ENCODE assay signal across 22 cellular contexts in the genomic region with DNA sequence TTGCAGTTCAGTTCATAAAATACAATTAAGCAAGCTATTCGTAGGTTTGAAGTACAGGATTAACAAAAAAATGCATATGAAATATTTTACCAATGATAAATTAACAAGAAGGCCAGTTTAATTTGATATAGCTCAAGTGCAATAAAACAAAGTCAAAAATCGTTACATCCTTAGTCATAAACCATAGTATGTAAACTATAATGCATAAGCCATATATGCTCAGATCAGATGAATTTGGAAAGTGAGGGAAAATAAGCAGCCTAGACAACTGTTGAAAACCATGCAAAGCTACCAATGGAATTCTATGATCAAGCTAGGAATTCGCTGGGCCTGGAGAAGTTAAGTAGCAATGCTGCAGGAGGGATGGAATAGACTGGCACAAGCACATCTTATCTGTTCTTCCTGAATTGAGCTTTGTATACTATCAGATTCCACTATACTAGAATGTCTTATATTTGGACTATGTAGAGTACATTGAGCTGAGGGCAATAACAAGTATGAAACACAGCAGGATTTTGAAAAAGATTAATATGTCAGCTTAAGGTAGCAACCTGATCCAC.
DNase-seq lines count a peak whose midpoint lies in the region; ATAC-seq, FAIRE-seq and TF ChIP-seq lines count a peak whose summit lies in the region.
"Had no signal": no experiment of that assay in that cellular context is flagged by ENCODE, and none has a peak within 500 bp of the region (broad histone marks: within the 10 kb centered on the region; RNA-seq: fewer than 3 reads in every experiment).

No MANE protein-coding gene starts in this region.

- H3K4me2 ChIP-seq in fibroblast of lung (ENCODE audit: extremely low read depth, insufficient read depth, low read length): peak overlapping the region; percentile 65
- H3K4me2 ChIP-seq: neural progenitor cell had no signal

- H3K4me3 ChIP-seq in Panc1 (ENCODE audit: low read depth in 2 of 2, low read length in 2 of 2): no peak overlapping the region
- no peak overlapping the region for H3K4me3 ChIP-seq in fibroblast of lung (replicated peaks in 1 of 4; ENCODE audit: control extremely low read depth in 1 of 4, insufficient read depth in 1 of 4, low read depth in 3 of 4, low read length in 4 of 4)
- no peak overlapping the region for H3K4me3 ChIP-seq in suprapubic skin
- H3K4me3 ChIP-seq: K562, neural progenitor cell, transverse colon had no signal

- H4K20me1 ChIP-seq in fibroblast of lung (ENCODE audit: control insufficient read depth, extremely low read depth, insufficient read depth, low read length): no peaks in the 10 kb centered on the region

- H3K36me3 ChIP-seq in Panc1 (ENCODE audit: control insufficient read depth, insufficient read depth, low read length) (no peaks in the 10 kb centered on the region), fibroblast of lung (ENCODE audit: control insufficient read depth, insufficient read depth, low read length) (no peaks in the 10 kb centered on the region), suprapubic skin (no peaks in the 10 kb centered on the region)
- H3K36me3 ChIP-seq: adrenal gland, left lung, neural progenitor cell, transverse colon had no signal

- POLR2A ChIA-PET in Panc1 (lab: Charles Lee): no interaction called here

- DNase-seq in Panc1 (ENCODE audit: low read depth, low spot score) (no peak), fibroblast of lung (ENCODE audit: low read depth in 2 of 2) (peak; percentile 31 to 36), suprapubic skin (ENCODE audit: low spot score in 2 of 2) (no peak)
- DNase-seq in activated CD4-positive, alpha-beta T cell treated with anti-CD3 and anti-CD28 coated beads, Interleukin-2, amount 50 U/mL, for 1 hour: no peak
- no peak for DNase-seq in stimulated activated CD4-positive, alpha-beta T cell treated with anti-CD3 and anti-CD28 coated beads, Interleukin-4, amount 100 ng/mL, for 4 hours
- no peak for DNase-seq in activated CD8-positive, alpha-beta memory T cell treated with anti-CD3 and anti-CD28 coated beads, Interleukin-2, amount 50 U/mL, for 48 hours
- DNase-seq: activated CD4-positive, alpha-beta T cell treated with anti-CD3 and anti-CD28 coated beads, Interleukin-2, amount 10 ng/mL, durations not matched to agents 7 days and 5 days; activated CD8-positive, alpha-beta memory T cell treated with anti-CD3 and anti-CD28 coated beads, Interleukin-2, amount 50 U/mL, for 4 hours; activated effector memory CD4-positive, alpha-beta T cell treated with anti-CD3 and anti-CD28 coated beads, Interleukin-2, amount 50 U/mL, for 16 hours; Caco-2; glutamatergic neuron; H7; NCI-H187; stimulated activated naive CD4-positive, alpha-beta T cell treated with Interleukin-2 at 50 U/mL for 16 hours; T-cell; transverse colon had no signal

- H3K79me2 ChIP-seq in fibroblast of lung (ENCODE audit: control insufficient read depth, insufficient read depth, low read length): no peaks in the 10 kb centered on the region

- H3K9ac ChIP-seq in fibroblast of lung (ENCODE audit: insufficient read depth, low read length): no peak overlapping the region
- H3K9ac ChIP-seq: neural progenitor cell had no signal

- BruUV-seq in Panc1 (replicated peaks; lab: Mats Ljungman, UMichigan): no TSS peak

- TF ChIP-seq CTCF in Panc1 (IDR thresholded peaks at IDR 0.05) (no peak), fibroblast of lung (conservative IDR thresholded peaks at IDR 0.05 in 1 of 2, IDR thresholded peaks at IDR 0.05 in 1 of 2; ENCODE audit: low read depth in 1 of 2, low read length in 2 of 2) (no peak), suprapubic skin (IDR thresholded peaks at IDR 0.05) (no peak)

- TF ChIP-seq POLR2A in suprapubic skin (IDR thresholded peaks at IDR 0.05): no peak

- no peak for TF ChIP-seq EP300 in suprapubic skin (IDR thresholded peaks at IDR 0.05)

- FAIRE-seq in G401.6 (lab: Jason Lieb, UNC): peak; percentile 25
- FAIRE-seq: K562 had no signal

- ATAC-seq in Panc1 (no peak), HG02973 (IDR thresholded peaks at IDR 0.05; ENCODE audit: unreplicated experiment) (no peak)
- ATAC-seq: K562, T-cell had no signal

- peak overlapping the region; percentile 96 for H3K27ac ChIP-seq in Panc1 (ENCODE audit: low read length)
- peak overlapping the region; percentile 83 for H3K27ac ChIP-seq in fibroblast of lung (ENCODE audit: insufficient read depth, low read length)
- H3K27ac ChIP-seq in suprapubic skin: peak overlapping the region; percentile 78
- H3K27ac ChIP-seq: neural progenitor cell had no signal

- WGBS in suprapubic skin: 72% methylated on average over 3 of the region's 3 CpGs

- H3K27me3 ChIP-seq in Panc1 (ENCODE audit: control insufficient read depth, insufficient read depth, low read length) (no peaks in the 10 kb centered on the region), fibroblast of lung (ENCODE audit: control insufficient read depth, insufficient read depth, low read length) (no peaks in the 10 kb centered on the region), suprapubic skin (no peaks in the 10 kb centered on the region)
- H3K27me3 ChIP-seq: adrenal gland, left lung, neural progenitor cell, transverse colon had no signal

- H3K9me3 ChIP-seq in Panc1 (ENCODE audit: control insufficient read depth, insufficient read depth, low read depth, low read length): peaks cover 35% of the 10 kb centered on the region; the same call in 1 of the 2 replicates
- H3K9me3 ChIP-seq in fibroblast of lung (ENCODE audit: control insufficient read depth, insufficient read depth, low read depth, low read length): no peaks in the 10 kb centered on the region
- no peaks in the 10 kb centered on the region for H3K9me3 ChIP-seq in suprapubic skin
- H3K9me3 ChIP-seq: adrenal gland, left lung, transverse colon had no signal

- H2AFZ ChIP-seq in fibroblast of lung (ENCODE audit: low read length): no peak overlapping the region

- H3K4me1 ChIP-seq in Panc1 (ENCODE audit: control insufficient read depth, insufficient read depth, low read length) (peaks cover 54% of the 10 kb centered on the region), fibroblast of lung (ENCODE audit: control insufficient read depth, extremely low read depth, insufficient read depth, low read length) (peaks cover 23% of the 10 kb centered on the region), suprapubic skin (peaks cover 54% of the 10 kb centered on the region)
- H3K4me1 ChIP-seq: transverse colon had no signal

- intact Hi-C loops in Panc1 (cut with micrococcal nuclease; ENCODE audit: unreplicated experiment): loop anchor here (2.0 to 5.0 kb wide), 2 partner anchors 447 to 675 kb away; no protein-coding TSS in a partner anchor

- in situ Hi-C loops in Panc1 (cut with HindIII; ENCODE audit: low pct_unique_long_range_greater_than_20kb, low sequenced_read_pairs): no loop called here

- CTCF ChIA-PET in Panc1 (lab: Charles Lee): interaction anchor here (0.6 to 0.8 kb wide), 2 partner anchors 101 to 677 kb away, joined by 3 to 5 read pairs; no protein-coding TSS in a partner anchor

Comparison
In these comparisons a context has a peak if more than half of its experiments do, and no peak if none do; other contexts are left out.
1. DNase-seq: peak in fibroblast of lung (2 of 2); none in Panc1 (single experiment), suprapubic skin (0 of 2), activated CD4-positive, alpha-beta T cell treated with anti-CD3 and anti-CD28 coated beads, Interleukin-2, amount 50 U/mL, for 1 hour (single experiment), stimulated activated CD4-positive, alpha-beta T cell treated with anti-CD3 and anti-CD28 coated beads, Interleukin-4, amount 100 ng/mL, for 4 hours (0 of 2) and activated CD8-positive, alpha-beta memory T cell treated with anti-CD3 and anti-CD28 coated beads, Interleukin-2, amount 50 U/mL, for 48 hours (single experiment).
2. Peak in every context shown above with its lines, with median percentiles within 50 percentile points of each other: H3K27ac ChIP-seq.